ENCODE assay signal across 9 cellular contexts in genomic region chr1:24724345-24725208, GRCh38. TPM values are rescaled to one million over a fixed set of nuclear protein-coding genes. Genes with fewer than 3 reads are reported as not detected.
A peak's percentile ranks its signal among the peaks of the same experiment; 100 is the strongest.
DNase-seq lines count a peak whose midpoint lies in the region; ATAC-seq and TF ChIP-seq lines count a peak whose summit lies in the region.
"Had no signal": no experiment of that assay in that cellular context is flagged by ENCODE, and none has a peak within 500 bp of the region (broad histone marks: within the 10 kb centered on the region; RNA-seq: fewer than 3 reads in every experiment).

No MANE protein-coding gene starts in this region.

- peaks cover 4% of the 10 kb centered on the region for H3K9me3 Mint-ChIP-seq in glutamatergic neuron (ENCODE audit: unreplicated experiment)

- in situ Hi-C loops in T47D (cut with HindIII; ENCODE audit: low pct_unique_long_range_greater_than_20kb, low sequenced_read_pairs) = no loop called here

- intact Hi-C loops in heart right ventricle (cut with DNase I) = no loop called here
- intact Hi-C loops in Right ventricle myocardium inferior (cut with DNase I) = no loop called here
- intact Hi-C loops in lower lobe of right lung (cut with DNase I) = no loop called here
- intact Hi-C loops in aorta (cut with DNase I) = no loop called here

- H3K4me1 ChIP-seq in heart right ventricle = peaks cover 3 to 70% (median 52%) of the 10 kb centered on the region in 9 donors
- peaks cover 56% of the 10 kb centered on the region for H3K4me1 ChIP-seq in lower lobe of right lung
- no peaks in the 10 kb centered on the region for H3K4me1 ChIP-seq in aorta (ENCODE audit: control insufficient read depth in 1 of 2, insufficient read depth in 2 of 2, low read length in 2 of 2)

- H3K36me3 Mint-ChIP-seq in glutamatergic neuron (ENCODE audit: unreplicated experiment) = no peaks in the 10 kb centered on the region

- H3K27me3 Mint-ChIP-seq in glutamatergic neuron (ENCODE audit: unreplicated experiment) = peaks cover 3% of the 10 kb centered on the region

- H3K4me3 ChIP-seq in heart right ventricle (peak overlapping the region in 3 of 10 donors; percentile 7 to 18 (median 13)), lower lobe of right lung (no peak overlapping the region), aorta (ENCODE audit: low read length in 2 of 2) (no peak overlapping the region)

- no peaks in the 10 kb centered on the region for H3K4me1 Mint-ChIP-seq in glutamatergic neuron (ENCODE audit: low read depth, unreplicated experiment)

- H3K36me3 ChIP-seq in heart right ventricle (no peaks in the 10 kb centered on the region), lower lobe of right lung (no peaks in the 10 kb centered on the region), aorta (ENCODE audit: control insufficient read depth in 1 of 2, insufficient read depth in 2 of 2, low read length in 1 of 2) (no peaks in the 10 kb centered on the region)

- DNase-seq in heart right ventricle (peak in 1 of 2 donors; percentile 41), Right ventricle myocardium inferior (ENCODE audit: missing footprints) (no peak), T47D (ENCODE audit: low read depth in 1 of 2, low spot score in 1 of 2) (peak; percentile 27 to 65), lower lobe of right lung (no peak), aorta (no peak), glutamatergic neuron (no peak)
- DNase-seq: kidney had no signal

- H3K27me3 ChIP-seq in heart right ventricle = no peaks in the 10 kb centered on the region
- H3K27me3 ChIP-seq in lower lobe of right lung (ENCODE audit: low read depth) = no peaks in the 10 kb centered on the region
- no peaks in the 10 kb centered on the region for H3K27me3 ChIP-seq in aorta (ENCODE audit: control insufficient read depth in 1 of 2, insufficient read depth in 2 of 2, low read length in 1 of 2)

- TF ChIP-seq CTCF in heart right ventricle (IDR thresholded peaks at IDR 0.05) (no peak), lower lobe of right lung (IDR thresholded peaks at IDR 0.05) (no peak), glutamatergic neuron (IDR thresholded peaks at IDR 0.05; ENCODE audit: partially characterized antibody, unreplicated experiment) (no peak)

- no peak overlapping the region for H3K27ac Mint-ChIP-seq in glutamatergic neuron (ENCODE audit: unreplicated experiment)

- ATAC-seq in heart right ventricle (peak; percentile 5 to 45 (median 24)), Right ventricle myocardium inferior (no peak), lower lobe of right lung (peak; percentile 37 to 42), aorta (ENCODE audit: low FRiP score) (peak; percentile 41), GM19351 (IDR thresholded peaks at IDR 0.05; ENCODE audit: unreplicated experiment) (no peak), HG02885 (IDR thresholded peaks at IDR 0.05; ENCODE audit: poor library complexity, unreplicated experiment) (no peak)

- no peak overlapping the region for H3K4me3 Mint-ChIP-seq in glutamatergic neuron (ENCODE audit: unreplicated experiment)

- WGBS in heart right ventricle, 2 donors = 68 to 72% methylated on average over 13 of the region's 13 CpGs
- 62 to 70% methylated on average over 13 of the region's 13 CpGs for WGBS in aorta, 2 donors

- H3K9me3 ChIP-seq in heart right ventricle (no peaks in the 10 kb centered on the region), lower lobe of right lung (no peaks in the 10 kb centered on the region), aorta (ENCODE audit: control insufficient read depth, low read length) (no peaks in the 10 kb centered on the region)

- H3K27ac ChIP-seq in heart right ventricle = peak overlapping the region in 9 of 10 donors; percentile 32 to 72 (median 60)
- H3K27ac ChIP-seq in lower lobe of right lung = peak overlapping the region; percentile 65
- peak overlapping the region in 1 of 2 donors; percentile 4 for H3K27ac ChIP-seq in aorta (ENCODE audit: low read depth in 1 of 2, low read length in 2 of 2)

RNA-seq across cellular contexts. Expression of gene CLIC4, which starts 20.7 kb away (rescaled TPM):
- total RNA-seq in heart right ventricle = 100 to 1,000 TPM; 256 to 511 (median 353) TPM
- 100 to 1,000 TPM in 1 of 2 donors, 10 to 100 TPM in 1; 90.8 to 308 TPM for polyA plus RNA-seq in heart right ventricle
- 406 TPM for total RNA-seq in Right ventricle myocardium inferior
- total RNA-seq in lower lobe of right lung = 169 TPM
- 100 to 1,000 TPM; 477 to 941 TPM for total RNA-seq in aorta
- polyA plus RNA-seq in aorta = 100 to 1,000 TPM; 278 to 322 TPM
- 121 TPM for total RNA-seq in glutamatergic neuron (ENCODE audit: unreplicated experiment)

Comparison
In these comparisons a context has a peak if more than half of its experiments do, and no peak if none do; other contexts are left out.
1. ATAC-seq: peak in heart right ventricle (8 of 8), lower lobe of right lung (2 of 2) and aorta (single experiment); none in Right ventricle myocardium inferior (single experiment), GM19351 (single experiment) and HG02885 (single experiment).
2. DNase-seq: peak in T47D (2 of 2); none in Right ventricle myocardium inferior (single experiment), lower lobe of right lung (single experiment), aorta (0 of 2) and glutamatergic neuron (single experiment).